Comparison of ENCODE assay signal across 24 cellular contexts in genomic region chr10:128568979-128569378, GRCh38.
"Had no signal": no experiment of that assay in that cellular context is flagged by ENCODE, and none has a peak within 500 bp of the region (broad histone marks: within the 10 kb centered on the region; RNA-seq: fewer than 3 reads in every experiment).

No MANE protein-coding gene starts in this region.

- H3K27ac Mint-ChIP-seq: activated CD4-positive, alpha-beta T cell treated with anti-CD3 and anti-CD28 coated beads, Interleukin-2, amount 10 ng/mL, durations not matched to agents 7 days and 5 days; activated CD8-positive, alpha-beta T cell treated with anti-CD3 and anti-CD28 coated beads, Interleukin-2, amount 10 ng/mL, durations not matched to agents 7 days and 5 days; activated naive CD4-positive, alpha-beta T cell treated with anti-CD3 and anti-CD28 coated beads, Interleukin-2, amount 50 U/mL, for 24 hours; dendritic cell treated with granulocyte-macrophage colony-stimulating factor and Interleukin-4, amounts not matched to agents 40 ng/mL and 50 ng/mL, for 4 days; natural killer cell treated with Interleukin-12 subunit alpha and Interleukin-12 subunit beta and Interleukin-15 and Interleukin-18, amount 100 ng/mL, for 72 hours; stimulated activated memory B cell treated with anti-CD40 and anti-IgM and Interleukin-4, amounts not matched to agents 10 μg/mL and 1 μg/mL and 100 μg/mL, for 72 hours; T-helper 2 cell treated with Interferon-gamma antibody and Interleukin-4, amounts not matched to agents 5 μg/mL and 100 μg/mL, for 36 hours had no signal

- H3K4me1 Mint-ChIP-seq: activated CD4-positive, alpha-beta T cell treated with anti-CD3 and anti-CD28 coated beads, Interleukin-2, amount 10 ng/mL, durations not matched to agents 7 days and 5 days; activated naive CD4-positive, alpha-beta T cell treated with anti-CD3 and anti-CD28 coated beads, Interleukin-2, amount 50 U/mL, for 24 hours; stimulated activated memory B cell treated with anti-CD40 and anti-IgM and Interleukin-4, amounts not matched to agents 10 μg/mL and 1 μg/mL and 100 μg/mL, for 72 hours had no signal

- H3K36me3 ChIP-seq: stomach, suprapubic skin, tibial nerve, uterus had no signal

- H3K36me3 Mint-ChIP-seq: activated naive CD4-positive, alpha-beta T cell treated with anti-CD3 and anti-CD28 coated beads, Interleukin-2, amount 50 U/mL, for 24 hours; natural killer cell treated with Interleukin-12 subunit alpha and Interleukin-12 subunit beta and Interleukin-15 and Interleukin-18, amount 100 ng/mL, for 72 hours; stimulated activated memory B cell treated with anti-CD40 and anti-IgM and Interleukin-4, amounts not matched to agents 10 μg/mL and 1 μg/mL and 100 μg/mL, for 72 hours had no signal

- ATAC-seq: activated CD8-positive, alpha-beta T cell treated with anti-CD3 and anti-CD28 coated beads, Interleukin-2, amount 10 ng/mL, durations not matched to agents 7 days and 5 days; body of pancreas; natural killer cell treated with Interleukin-12 subunit alpha and Interleukin-12 subunit beta and Interleukin-15 and Interleukin-18, amount 100 ng/mL, for 72 hours; sciatic nerve; stimulated activated memory B cell treated with anti-CD40 and anti-IgM and Interleukin-4, amounts not matched to agents 10 μg/mL and 1 μg/mL and 100 μg/mL, for 72 hours had no signal

- H3K4me1 ChIP-seq: body of pancreas, stomach, tibial nerve, uterus had no signal

- H3K27me3 Mint-ChIP-seq: activated CD4-positive, alpha-beta T cell treated with anti-CD3 and anti-CD28 coated beads, Interleukin-2, amount 10 ng/mL, durations not matched to agents 7 days and 5 days; activated naive CD4-positive, alpha-beta T cell treated with anti-CD3 and anti-CD28 coated beads, Interleukin-2, amount 50 U/mL, for 24 hours; dendritic cell treated with granulocyte-macrophage colony-stimulating factor and Interleukin-4, amounts not matched to agents 40 ng/mL and 50 ng/mL, for 4 days; natural killer cell treated with Interleukin-12 subunit alpha and Interleukin-12 subunit beta and Interleukin-15 and Interleukin-18, amount 100 ng/mL, for 72 hours; stimulated activated memory B cell treated with anti-CD40 and anti-IgM and Interleukin-4, amounts not matched to agents 10 μg/mL and 1 μg/mL and 100 μg/mL, for 72 hours had no signal

- H3K27ac ChIP-seq: body of pancreas, stomach, suprapubic skin, tibial nerve, uterus, VCaP had no signal

- H3K27me3 ChIP-seq: body of pancreas, tibial nerve, uterus had no signal

- DNase-seq: activated CD4-positive, alpha-beta T cell treated with anti-CD3 and anti-CD28 coated beads, Interleukin-2, amount 10 ng/mL, durations not matched to agents 7 days and 5 days; activated CD4-positive, CD25-positive, alpha-beta regulatory T cell treated with anti-CD3 and anti-CD28 coated beads, Interleukin-2, amount 50 U/mL, for 72 hours; activated CD8-positive, alpha-beta T cell treated with anti-CD3 and anti-CD28 coated beads, Interleukin-2, amount 10 ng/mL, durations not matched to agents 7 days and 5 days; activated gamma-delta T cell treated with Interleukin-2 at 50 U/mL for 16 hours; anterior cingulate cortex; body of pancreas; caudate nucleus; effector CD8-positive, alpha-beta T cell; foreskin melanocyte; hippocampal formation; nucleus accumbens; small intestine; stimulated activated CD4-positive, alpha-beta T cell treated with anti-CD3 and anti-CD28 coated beads, Interleukin-15, amount 100 ng/mL, for 24 hours; stomach; uterus had no signal

- H3K9me3 Mint-ChIP-seq: activated CD4-positive, alpha-beta T cell treated with anti-CD3 and anti-CD28 coated beads, Interleukin-2, amount 10 ng/mL, durations not matched to agents 7 days and 5 days; activated naive CD4-positive, alpha-beta T cell treated with anti-CD3 and anti-CD28 coated beads, Interleukin-2, amount 50 U/mL, for 24 hours; dendritic cell treated with granulocyte-macrophage colony-stimulating factor and Interleukin-4, amounts not matched to agents 40 ng/mL and 50 ng/mL, for 4 days; natural killer cell treated with Interleukin-12 subunit alpha and Interleukin-12 subunit beta and Interleukin-15 and Interleukin-18, amount 100 ng/mL, for 72 hours; stimulated activated memory B cell treated with anti-CD40 and anti-IgM and Interleukin-4, amounts not matched to agents 10 μg/mL and 1 μg/mL and 100 μg/mL, for 72 hours; T-helper 2 cell treated with Interferon-gamma antibody and Interleukin-4, amounts not matched to agents 5 μg/mL and 100 μg/mL, for 36 hours had no signal

- H3K4me3 Mint-ChIP-seq: activated CD4-positive, alpha-beta T cell treated with anti-CD3 and anti-CD28 coated beads, Interleukin-2, amount 10 ng/mL, durations not matched to agents 7 days and 5 days; activated CD8-positive, alpha-beta T cell treated with anti-CD3 and anti-CD28 coated beads, Interleukin-2, amount 10 ng/mL, durations not matched to agents 7 days and 5 days; activated naive CD4-positive, alpha-beta T cell treated with anti-CD3 and anti-CD28 coated beads, Interleukin-2, amount 50 U/mL, for 24 hours; dendritic cell treated with granulocyte-macrophage colony-stimulating factor and Interleukin-4, amounts not matched to agents 40 ng/mL and 50 ng/mL, for 4 days; natural killer cell treated with Interleukin-12 subunit alpha and Interleukin-12 subunit beta and Interleukin-15 and Interleukin-18, amount 100 ng/mL, for 72 hours; stimulated activated memory B cell treated with anti-CD40 and anti-IgM and Interleukin-4, amounts not matched to agents 10 μg/mL and 1 μg/mL and 100 μg/mL, for 72 hours; T-helper 2 cell treated with Interferon-gamma antibody and Interleukin-4, amounts not matched to agents 5 μg/mL and 100 μg/mL, for 36 hours had no signal

- H3K4me3 ChIP-seq: body of pancreas, stomach, suprapubic skin, tibial nerve, uterus had no signal
